ENCODE assay signal across 1 cellular context in the genomic region with DNA sequence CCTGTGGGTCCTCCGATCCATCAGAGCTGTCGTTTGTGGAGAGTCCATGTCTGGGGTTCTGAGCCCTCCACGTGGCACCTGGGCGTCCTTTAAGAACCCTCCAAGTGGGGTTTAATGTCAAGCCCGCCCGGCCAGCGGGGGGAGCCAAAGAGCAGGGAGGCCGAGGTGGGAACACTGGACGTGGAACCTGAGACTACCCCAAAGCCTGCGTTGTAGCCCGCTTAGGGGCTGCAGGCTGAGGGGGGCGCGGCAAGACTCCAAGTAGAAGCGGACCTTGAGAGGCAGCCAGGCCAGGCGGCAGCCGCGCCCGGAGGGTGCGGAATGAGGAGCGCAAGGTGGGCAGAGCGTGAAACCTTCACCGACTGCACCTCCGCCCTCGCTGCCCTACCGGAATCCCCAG.
TF ChIP-seq lines count a peak whose summit lies in the region.

No MANE protein-coding gene starts in this region.

TF ChIP-seq in K562, 482 proteins besides CTCF, POLR2A, EP300 and RAD21 (continued from another document):
- TF ChIP-seq, protein P1, sequence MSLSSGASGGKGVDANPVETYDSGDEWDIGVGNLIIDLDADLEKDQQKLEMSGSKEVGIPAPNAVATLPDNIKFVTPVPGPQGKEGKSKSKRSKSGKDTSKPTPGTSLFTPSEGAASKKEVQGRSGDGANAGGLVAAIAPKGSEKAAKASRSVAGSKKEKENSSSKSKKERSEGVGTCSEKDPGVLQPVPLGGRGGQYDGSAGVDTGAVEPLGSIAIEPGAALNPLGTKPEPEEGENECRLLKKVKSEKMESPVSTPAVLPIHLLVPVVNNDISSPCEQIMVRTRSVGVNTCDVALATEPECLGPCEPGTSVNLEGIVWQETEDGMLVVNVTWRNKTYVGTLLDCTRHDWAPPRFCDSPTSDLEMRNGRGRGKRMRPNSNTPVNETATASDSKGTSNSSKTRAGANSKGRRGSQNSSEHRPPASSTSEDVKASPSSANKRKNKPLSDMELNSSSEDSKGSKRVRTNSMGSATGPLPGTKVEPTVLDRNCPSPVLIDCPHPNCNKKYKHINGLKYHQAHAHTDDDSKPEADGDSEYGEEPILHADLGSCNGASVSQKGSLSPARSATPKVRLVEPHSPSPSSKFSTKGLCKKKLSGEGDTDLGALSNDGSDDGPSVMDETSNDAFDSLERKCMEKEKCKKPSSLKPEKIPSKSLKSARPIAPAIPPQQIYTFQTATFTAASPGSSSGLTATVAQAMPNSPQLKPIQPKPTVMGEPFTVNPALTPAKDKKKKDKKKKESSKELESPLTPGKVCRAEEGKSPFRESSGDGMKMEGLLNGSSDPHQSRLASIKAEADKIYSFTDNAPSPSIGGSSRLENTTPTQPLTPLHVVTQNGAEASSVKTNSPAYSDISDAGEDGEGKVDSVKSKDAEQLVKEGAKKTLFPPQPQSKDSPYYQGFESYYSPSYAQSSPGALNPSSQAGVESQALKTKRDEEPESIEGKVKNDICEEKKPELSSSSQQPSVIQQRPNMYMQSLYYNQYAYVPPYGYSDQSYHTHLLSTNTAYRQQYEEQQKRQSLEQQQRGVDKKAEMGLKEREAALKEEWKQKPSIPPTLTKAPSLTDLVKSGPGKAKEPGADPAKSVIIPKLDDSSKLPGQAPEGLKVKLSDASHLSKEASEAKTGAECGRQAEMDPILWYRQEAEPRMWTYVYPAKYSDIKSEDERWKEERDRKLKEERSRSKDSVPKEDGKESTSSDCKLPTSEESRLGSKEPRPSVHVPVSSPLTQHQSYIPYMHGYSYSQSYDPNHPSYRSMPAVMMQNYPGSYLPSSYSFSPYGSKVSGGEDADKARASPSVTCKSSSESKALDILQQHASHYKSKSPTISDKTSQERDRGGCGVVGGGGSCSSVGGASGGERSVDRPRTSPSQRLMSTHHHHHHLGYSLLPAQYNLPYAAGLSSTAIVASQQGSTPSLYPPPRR (CRISPR knock-in tag; IDR thresholded peaks at IDR 0.05; ENCODE audit: borderline replicate concordance): no peak
- TF ChIP-seq ZNF274 (IDR thresholded peaks at IDR 0.05; ENCODE audit: borderline replicate concordance, low read depth, low read length): no peak
- TF ChIP-seq SUPT5H (IDR thresholded peaks at IDR 0.05): no peak
- no peak for TF ChIP-seq HMG20B (CRISPR knock-in tag; IDR thresholded peaks at IDR 0.05)
- TF ChIP-seq ZNF444 (CRISPR knock-in tag; IDR thresholded peaks at IDR 0.05): no peak
- no peak for TF ChIP-seq ZNF232 (CRISPR knock-in tag; IDR thresholded peaks at IDR 0.05)
- TF ChIP-seq, protein P2, sequence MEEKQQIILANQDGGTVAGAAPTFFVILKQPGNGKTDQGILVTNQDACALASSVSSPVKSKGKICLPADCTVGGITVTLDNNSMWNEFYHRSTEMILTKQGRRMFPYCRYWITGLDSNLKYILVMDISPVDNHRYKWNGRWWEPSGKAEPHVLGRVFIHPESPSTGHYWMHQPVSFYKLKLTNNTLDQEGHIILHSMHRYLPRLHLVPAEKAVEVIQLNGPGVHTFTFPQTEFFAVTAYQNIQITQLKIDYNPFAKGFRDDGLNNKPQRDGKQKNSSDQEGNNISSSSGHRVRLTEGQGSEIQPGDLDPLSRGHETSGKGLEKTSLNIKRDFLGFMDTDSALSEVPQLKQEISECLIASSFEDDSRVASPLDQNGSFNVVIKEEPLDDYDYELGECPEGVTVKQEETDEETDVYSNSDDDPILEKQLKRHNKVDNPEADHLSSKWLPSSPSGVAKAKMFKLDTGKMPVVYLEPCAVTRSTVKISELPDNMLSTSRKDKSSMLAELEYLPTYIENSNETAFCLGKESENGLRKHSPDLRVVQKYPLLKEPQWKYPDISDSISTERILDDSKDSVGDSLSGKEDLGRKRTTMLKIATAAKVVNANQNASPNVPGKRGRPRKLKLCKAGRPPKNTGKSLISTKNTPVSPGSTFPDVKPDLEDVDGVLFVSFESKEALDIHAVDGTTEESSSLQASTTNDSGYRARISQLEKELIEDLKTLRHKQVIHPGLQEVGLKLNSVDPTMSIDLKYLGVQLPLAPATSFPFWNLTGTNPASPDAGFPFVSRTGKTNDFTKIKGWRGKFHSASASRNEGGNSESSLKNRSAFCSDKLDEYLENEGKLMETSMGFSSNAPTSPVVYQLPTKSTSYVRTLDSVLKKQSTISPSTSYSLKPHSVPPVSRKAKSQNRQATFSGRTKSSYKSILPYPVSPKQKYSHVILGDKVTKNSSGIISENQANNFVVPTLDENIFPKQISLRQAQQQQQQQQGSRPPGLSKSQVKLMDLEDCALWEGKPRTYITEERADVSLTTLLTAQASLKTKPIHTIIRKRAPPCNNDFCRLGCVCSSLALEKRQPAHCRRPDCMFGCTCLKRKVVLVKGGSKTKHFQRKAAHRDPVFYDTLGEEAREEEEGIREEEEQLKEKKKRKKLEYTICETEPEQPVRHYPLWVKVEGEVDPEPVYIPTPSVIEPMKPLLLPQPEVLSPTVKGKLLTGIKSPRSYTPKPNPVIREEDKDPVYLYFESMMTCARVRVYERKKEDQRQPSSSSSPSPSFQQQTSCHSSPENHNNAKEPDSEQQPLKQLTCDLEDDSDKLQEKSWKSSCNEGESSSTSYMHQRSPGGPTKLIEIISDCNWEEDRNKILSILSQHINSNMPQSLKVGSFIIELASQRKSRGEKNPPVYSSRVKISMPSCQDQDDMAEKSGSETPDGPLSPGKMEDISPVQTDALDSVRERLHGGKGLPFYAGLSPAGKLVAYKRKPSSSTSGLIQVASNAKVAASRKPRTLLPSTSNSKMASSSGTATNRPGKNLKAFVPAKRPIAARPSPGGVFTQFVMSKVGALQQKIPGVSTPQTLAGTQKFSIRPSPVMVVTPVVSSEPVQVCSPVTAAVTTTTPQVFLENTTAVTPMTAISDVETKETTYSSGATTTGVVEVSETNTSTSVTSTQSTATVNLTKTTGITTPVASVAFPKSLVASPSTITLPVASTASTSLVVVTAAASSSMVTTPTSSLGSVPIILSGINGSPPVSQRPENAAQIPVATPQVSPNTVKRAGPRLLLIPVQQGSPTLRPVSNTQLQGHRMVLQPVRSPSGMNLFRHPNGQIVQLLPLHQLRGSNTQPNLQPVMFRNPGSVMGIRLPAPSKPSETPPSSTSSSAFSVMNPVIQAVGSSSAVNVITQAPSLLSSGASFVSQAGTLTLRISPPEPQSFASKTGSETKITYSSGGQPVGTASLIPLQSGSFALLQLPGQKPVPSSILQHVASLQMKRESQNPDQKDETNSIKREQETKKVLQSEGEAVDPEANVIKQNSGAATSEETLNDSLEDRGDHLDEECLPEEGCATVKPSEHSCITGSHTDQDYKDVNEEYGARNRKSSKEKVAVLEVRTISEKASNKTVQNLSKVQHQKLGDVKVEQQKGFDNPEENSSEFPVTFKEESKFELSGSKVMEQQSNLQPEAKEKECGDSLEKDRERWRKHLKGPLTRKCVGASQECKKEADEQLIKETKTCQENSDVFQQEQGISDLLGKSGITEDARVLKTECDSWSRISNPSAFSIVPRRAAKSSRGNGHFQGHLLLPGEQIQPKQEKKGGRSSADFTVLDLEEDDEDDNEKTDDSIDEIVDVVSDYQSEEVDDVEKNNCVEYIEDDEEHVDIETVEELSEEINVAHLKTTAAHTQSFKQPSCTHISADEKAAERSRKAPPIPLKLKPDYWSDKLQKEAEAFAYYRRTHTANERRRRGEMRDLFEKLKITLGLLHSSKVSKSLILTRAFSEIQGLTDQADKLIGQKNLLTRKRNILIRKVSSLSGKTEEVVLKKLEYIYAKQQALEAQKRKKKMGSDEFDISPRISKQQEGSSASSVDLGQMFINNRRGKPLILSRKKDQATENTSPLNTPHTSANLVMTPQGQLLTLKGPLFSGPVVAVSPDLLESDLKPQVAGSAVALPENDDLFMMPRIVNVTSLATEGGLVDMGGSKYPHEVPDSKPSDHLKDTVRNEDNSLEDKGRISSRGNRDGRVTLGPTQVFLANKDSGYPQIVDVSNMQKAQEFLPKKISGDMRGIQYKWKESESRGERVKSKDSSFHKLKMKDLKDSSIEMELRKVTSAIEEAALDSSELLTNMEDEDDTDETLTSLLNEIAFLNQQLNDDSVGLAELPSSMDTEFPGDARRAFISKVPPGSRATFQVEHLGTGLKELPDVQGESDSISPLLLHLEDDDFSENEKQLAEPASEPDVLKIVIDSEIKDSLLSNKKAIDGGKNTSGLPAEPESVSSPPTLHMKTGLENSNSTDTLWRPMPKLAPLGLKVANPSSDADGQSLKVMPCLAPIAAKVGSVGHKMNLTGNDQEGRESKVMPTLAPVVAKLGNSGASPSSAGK (IDR thresholded peaks at IDR 0.05): 0 out of 2 replicates have a peak, but pooled peaks have one; percentile 29
- TF ChIP-seq NCOR1 (IDR thresholded peaks at IDR 0.05): no peak
- TF ChIP-seq KDM5B (IDR thresholded peaks at IDR 0.05; ENCODE audit: insufficient replicate concordance, low read depth, low read length): no peak
- no peak for TF ChIP-seq MCM3 (IDR thresholded peaks at IDR 0.05)
- TF ChIP-seq MEIS2 (IDR thresholded peaks at IDR 0.05; ENCODE audit: partially characterized antibody): no peak
- no peak for TF ChIP-seq ZBTB7A (IDR thresholded peaks at IDR 0.05; ENCODE audit: borderline replicate concordance, control insufficient read depth, low read depth, low read length)
- no peak for TF ChIP-seq MYC (IDR thresholded peaks at IDR 0.05; ENCODE audit: low read depth, low read length)
- TF ChIP-seq MYC (CRISPR knock-in tag; IDR thresholded peaks at IDR 0.05; ENCODE audit: borderline replicate concordance, low read depth): no peak
- TF ChIP-seq L3MBTL2 (IDR thresholded peaks at IDR 0.05): peak; percentile 71
- peak; percentile 51 for TF ChIP-seq SMC3 (conservative IDR thresholded peaks at IDR 0.05; ENCODE audit: insufficient read depth, low read depth, low read length)
TF ChIP-seq in K562: peak in this region for 4.
